Comparison of ENCODE assay signal across 9 cellular contexts in the genomic region with DNA sequence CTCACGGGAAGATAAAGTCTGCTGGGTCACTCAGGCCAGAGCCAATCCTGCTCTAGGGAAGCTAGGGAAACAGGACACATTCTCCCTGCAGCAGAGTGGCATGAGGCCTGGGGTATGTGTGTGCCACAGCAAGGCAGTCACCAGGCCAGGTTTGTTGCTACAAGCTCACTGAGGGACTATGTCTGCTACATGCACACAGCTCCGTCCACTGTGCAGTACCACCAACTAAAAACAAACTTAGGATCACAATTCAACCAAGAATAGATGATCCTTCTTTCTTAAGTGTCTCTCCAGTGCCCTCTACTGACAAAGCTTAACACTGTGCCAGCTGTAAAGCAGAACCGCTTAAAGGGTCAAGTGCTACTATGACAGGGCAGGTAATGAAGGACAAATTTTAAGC.
DNase-seq lines count a peak whose midpoint lies in the region; ATAC-seq, FAIRE-seq and TF ChIP-seq lines count a peak whose summit lies in the region.
"Had no signal": no experiment of that assay in that cellular context is flagged by ENCODE, and none has a peak within 500 bp of the region (broad histone marks: within the 10 kb centered on the region; RNA-seq: fewer than 3 reads in every experiment).

No MANE protein-coding gene starts in this region.

- no peaks in the 10 kb centered on the region for H3K27me3 Mint-ChIP-seq in activated naive CD8-positive, alpha-beta T cell treated with anti-CD3 and anti-CD28 coated beads, Interleukin-2, amount 50 U/mL, for 24 hours

- H3K36me3 ChIP-seq in A673 (ENCODE audit: insufficient read depth, low read length, poor library complexity, severe bottlenecking) (no peaks in the 10 kb centered on the region), HepG2 (replicated peaks in 1 of 2; ENCODE audit: control insufficient read depth in 1 of 2, insufficient read depth in 2 of 2, low read length in 2 of 2) (no peaks in the 10 kb centered on the region)

- H3K27me3 ChIP-seq in A673 (replicated peaks; ENCODE audit: insufficient read depth, low read depth, low read length, poor library complexity) = no peaks in the 10 kb centered on the region
- no peaks in the 10 kb centered on the region for H3K27me3 ChIP-seq in HepG2 (ENCODE audit: control insufficient read depth in 1 of 2, insufficient read depth in 2 of 2, low read length in 2 of 2)

- BruUV-seq in A673 (replicated peaks; lab: Mats Ljungman, UMichigan) (no TSS peak), HepG2 (replicated peaks; lab: Mats Ljungman, UMichigan) (no TSS peak)

- H3K27ac Mint-ChIP-seq in activated naive CD8-positive, alpha-beta T cell treated with anti-CD3 and anti-CD28 coated beads, Interleukin-2, amount 50 U/mL, for 24 hours = no peak overlapping the region

- POLR2A ChIA-PET in A673 (lab: Charles Lee; ENCODE audit: low non-redundant PET) (no interaction called here), HepG2 (lab: Yijun Ruan, JAX) (no interaction called here)

- H3K4me2 ChIP-seq in HepG2 (ENCODE audit: low read depth, low read length) = no peak overlapping the region

- intact Hi-C loops in A673 (cut with micrococcal nuclease; ENCODE audit: unreplicated experiment) = loop anchor here (5.0 kb wide), 1 partner anchor 471 kb away; no protein-coding TSS in a partner anchor
- intact Hi-C loops in HepG2 (cut with micrococcal nuclease; ENCODE audit: unreplicated experiment) = loop anchor here (2.0 to 10.0 kb wide), 3 partner anchors 193 to 591 kb away; a partner anchor contains a TSS

- H3K4me1 Mint-ChIP-seq in activated naive CD8-positive, alpha-beta T cell treated with anti-CD3 and anti-CD28 coated beads, Interleukin-2, amount 50 U/mL, for 24 hours = no peaks in the 10 kb centered on the region

- FAIRE-seq in HepG2 (lab: Jason Lieb, UNC) = no peak
- FAIRE-seq: islet of Langerhans had no signal

- peak; percentile 86 for ATAC-seq in GM18499 (IDR thresholded peaks at IDR 0.05; ENCODE audit: insufficient read depth, unreplicated experiment)
- peak; percentile 90 for ATAC-seq in HG03025 (IDR thresholded peaks at IDR 0.05; ENCODE audit: low FRiP score, unreplicated experiment)
- ATAC-seq in activated naive CD8-positive, alpha-beta T cell treated with anti-CD3 and anti-CD28 coated beads, Interleukin-2, amount 50 U/mL, for 24 hours = peak; percentile 52
- peak; percentile 89 for ATAC-seq in HepG2

- TF ChIP-seq RAD21 in HepG2 (CRISPR knock-in tag; IDR thresholded peaks at IDR 0.05) = peak; percentile 47

- no peaks in the 10 kb centered on the region for H3K9me3 Mint-ChIP-seq in activated naive CD8-positive, alpha-beta T cell treated with anti-CD3 and anti-CD28 coated beads, Interleukin-2, amount 50 U/mL, for 24 hours

- TF ChIP-seq EP300 in HepG2 (IDR thresholded peaks at IDR 0.05; ENCODE audit: low read depth in 2 of 2, low read length in 2 of 2) (no peak), HepG2 (CRISPR knock-in tag; IDR thresholded peaks at IDR 0.05; ENCODE audit: borderline replicate concordance) (no peak)

- CTCF ChIA-PET in A673 (lab: Charles Lee) (interaction anchor here (0.8 to 1.3 kb wide), 3 partner anchors 404 to 591 kb away, joined by 3 to 6 read pairs (median 5); no protein-coding TSS in a partner anchor), HepG2 (lab: Yijun Ruan, JAX; ENCODE audit: low intra/inter-chr PET ratio, low total read pairs) (no interaction called here)

- peaks cover 29% of the 10 kb centered on the region for H3K79me2 ChIP-seq in HepG2 (ENCODE audit: insufficient read depth, low read length)

- H3K4me3 ChIP-seq in A673 (ENCODE audit: low read depth, low read length, poor library complexity, severe bottlenecking) = no peak overlapping the region
- H3K4me3 ChIP-seq in HepG2 (replicated peaks in 1 of 3; ENCODE audit: insufficient read depth in 1 of 3, low read depth in 2 of 3, low read length in 3 of 3) = no peak overlapping the region

- DNase-seq in A673 (ENCODE audit: low spot score) = peak; percentile 64
- peak; percentile 46 for DNase-seq in NOMO-1 treated with DMSO at 0.1 percent for 48 hours (lab: John Stamatoyannopoulos, UW; ENCODE audit: unreplicated experiment)
- DNase-seq in activated naive CD8-positive, alpha-beta T cell treated with anti-CD3 and anti-CD28 coated beads, Interleukin-2, amount 50 U/mL, for 24 hours = peak; percentile 10
- peak; percentile 37 for DNase-seq in HepG2 (ENCODE audit: low spot score)
- DNase-seq in NCI-H446 treated with DMSO at 0.1 percent for 48 hours (lab: John Stamatoyannopoulos, UW) = no peak
- DNase-seq in A172 (ENCODE audit: low spot score) = no peak

- no peaks in the 10 kb centered on the region for H3K36me3 Mint-ChIP-seq in activated naive CD8-positive, alpha-beta T cell treated with anti-CD3 and anti-CD28 coated beads, Interleukin-2, amount 50 U/mL, for 24 hours (ENCODE audit: low read depth)

- in situ Hi-C loops in HepG2 (cut with HindIII; ENCODE audit: extremely low pct_ligation_motif_present, low pct_unique_long_range_greater_than_20kb) = loop anchor here (10.0 kb wide), 1 partner anchor 473 kb away; no protein-coding TSS in a partner anchor

- H3K27ac ChIP-seq in A673 (ENCODE audit: low read depth, low read length, poor library complexity, severe bottlenecking) (no peak overlapping the region), HepG2 (ENCODE audit: extremely low read length, insufficient read depth, low read length) (no peak overlapping the region)

- TF ChIP-seq CTCF in A673 (conservative IDR thresholded peaks at IDR 0.05; ENCODE audit: low read depth, low read length) (peak; percentile 64), HepG2 (CRISPR knock-in tag; IDR thresholded peaks at IDR 0.05) (peak; percentile 79)

- WGBS in HepG2 (ENCODE audit: low lambda C conversion rate) = 92% methylated on average over 3 of the region's 3 CpGs

- peaks cover 6% of the 10 kb centered on the region; the same call in 1 of the 2 replicates for H4K20me1 ChIP-seq in HepG2 (ENCODE audit: insufficient read depth, low read length)

- TF ChIP-seq POLR2A in HepG2 (IDR thresholded peaks at IDR 0.05; ENCODE audit: insufficient read depth in 1 of 2, low read depth in 2 of 2, low read length in 2 of 2) = no peak

- H3K9ac ChIP-seq in HepG2 (ENCODE audit: insufficient read depth, low read depth, low read length) = no peak overlapping the region

- no peak overlapping the region for H2AFZ ChIP-seq in HepG2 (ENCODE audit: low read length)

- H3K4me1 ChIP-seq in A673 (ENCODE audit: insufficient read depth, low read length, poor library complexity, severe bottlenecking) (peaks cover 31% of the 10 kb centered on the region), HepG2 (ENCODE audit: insufficient read depth, low read length) (no peaks in the 10 kb centered on the region)

- no peak overlapping the region for H3K4me3 Mint-ChIP-seq in activated naive CD8-positive, alpha-beta T cell treated with anti-CD3 and anti-CD28 coated beads, Interleukin-2, amount 50 U/mL, for 24 hours

- H3K9me3 ChIP-seq in A673 (ENCODE audit: low read depth, low read length, poor library complexity, severe bottlenecking) (peaks cover 8% of the 10 kb centered on the region), HepG2 (ENCODE audit: low read length) (no peaks in the 10 kb centered on the region)

TF ChIP-seq in HepG2, 621 proteins besides CTCF, POLR2A, EP300 and RAD21 (continues in another document):
- TF ChIP-seq ZZZ3 (CRISPR knock-in tag; IDR thresholded peaks at IDR 0.05; ENCODE audit: borderline replicate concordance) (0 out of 2 replicates have a peak, but pooled peaks have one; percentile 36), STAG1 (CRISPR knock-in tag; IDR thresholded peaks at IDR 0.05) (peak; percentile 79), CC2D1A (CRISPR knock-in tag; IDR thresholded peaks at IDR 0.05) (no peak), MXI1 (IDR thresholded peaks at IDR 0.05; ENCODE audit: borderline replicate concordance, low read depth, low read length) (no peak), ZMYM4 (CRISPR knock-in tag; IDR thresholded peaks at IDR 0.05) (peak; percentile 58; the same call in 1 of the 2 replicates), EHMT2 (IDR thresholded peaks at IDR 0.05; ENCODE audit: borderline replicate concordance, low read depth, low read length) (no peak), TOE1 (CRISPR knock-in tag; IDR thresholded peaks at IDR 0.05) (no peak), ZNF567 (CRISPR knock-in tag; IDR thresholded peaks at IDR 0.05; ENCODE audit: borderline replicate concordance) (peak; percentile 44; the same call in 1 of the 2 replicates), SMC3 (IDR thresholded peaks at IDR 0.05; ENCODE audit: low read length) (peak; percentile 42; the same call in 1 of the 2 replicates)
- TF ChIP-seq, protein P1, sequence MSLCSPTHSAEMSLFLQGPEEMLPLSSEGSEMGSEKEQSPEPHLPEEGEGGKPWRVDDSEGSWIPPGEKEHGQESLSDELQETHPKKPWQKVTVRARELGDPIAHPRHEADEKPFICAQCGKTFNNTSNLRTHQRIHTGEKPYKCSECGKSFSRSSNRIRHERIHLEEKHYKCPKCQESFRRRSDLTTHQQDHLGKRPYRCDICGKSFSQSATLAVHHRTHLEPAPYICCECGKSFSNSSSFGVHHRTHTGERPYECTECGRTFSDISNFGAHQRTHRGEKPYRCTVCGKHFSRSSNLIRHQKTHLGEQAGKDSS (CRISPR knock-in tag; IDR thresholded peaks at IDR 0.05; ENCODE audit: borderline replicate concordance, low read depth) = no peak

Comparison
In these comparisons a context has a peak if more than half of its experiments do, and no peak if none do; other contexts are left out.
1. DNase-seq: peak in A673 (single experiment), NOMO-1 treated with DMSO at 0.1 percent for 48 hours (single experiment), activated naive CD8-positive, alpha-beta T cell treated with anti-CD3 and anti-CD28 coated beads, Interleukin-2, amount 50 U/mL, for 24 hours (single experiment) and HepG2 (single experiment); none in NCI-H446 treated with DMSO at 0.1 percent for 48 hours (single experiment) and A172 (single experiment).
2. Peak in every context shown above with its lines, with median percentiles within 50 percentile points of each other: ATAC-seq.